8 cellular contexts compared by ENCODE assay signal in the genomic region with DNA sequence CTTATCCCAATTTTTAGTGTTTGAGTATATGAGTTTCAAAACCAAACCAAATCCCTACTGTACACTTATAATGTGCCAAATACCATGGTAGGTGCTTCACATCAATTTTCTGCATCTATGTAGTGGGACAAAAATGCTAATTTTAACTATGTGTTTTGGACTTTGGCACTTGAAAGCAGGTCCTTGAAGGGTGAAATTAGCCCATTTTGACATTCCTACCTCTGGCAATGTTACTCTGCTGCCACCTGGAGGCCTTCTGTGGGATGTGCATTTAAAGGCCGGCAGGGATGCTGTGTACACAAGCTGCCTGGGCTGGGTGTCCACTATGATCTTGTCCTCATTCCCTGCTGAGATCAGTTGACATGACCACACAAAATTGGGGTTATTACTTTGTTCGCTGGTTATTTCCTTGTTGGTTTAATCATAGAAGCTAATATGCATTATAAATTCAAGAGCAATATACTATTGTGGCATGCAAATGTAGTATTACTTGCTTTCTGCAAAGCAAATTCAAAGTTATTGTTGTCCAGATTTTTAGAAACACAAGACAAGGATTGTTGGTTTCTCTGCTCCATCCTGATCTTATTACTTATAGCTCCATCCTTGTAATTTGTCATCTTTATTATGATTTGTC.
DNase-seq lines count a peak whose midpoint lies in the region; ATAC-seq, FAIRE-seq and TF ChIP-seq lines count a peak whose summit lies in the region.

No MANE protein-coding gene starts in this region.

- no peaks in the 10 kb centered on the region for H3K36me3 Mint-ChIP-seq in WTC11

- peak; percentile 29 for FAIRE-seq in D721Med (lab: Jason Lieb, UNC)
- no peak for FAIRE-seq in bronchial epithelial cell (lab: Jason Lieb, UNC)

- H3K27me3 ChIP-seq in bronchial epithelial cell (ENCODE audit: control insufficient read depth, insufficient read depth, low read length), result no peaks in the 10 kb centered on the region

- H3K27me3 Mint-ChIP-seq in WTC11 (ENCODE audit: low read depth), result no peaks in the 10 kb centered on the region

- peaks cover 16% of the 10 kb centered on the region for H3K4me1 Mint-ChIP-seq in WTC11

- H3K4me3 Mint-ChIP-seq in WTC11, result no peak overlapping the region

- TF ChIP-seq CTCF in D721Med (IDR thresholded peaks at IDR 0.05; ENCODE audit: insufficient read depth, missing control alignments) (peak; percentile 95), WTC11 (IDR thresholded peaks at IDR 0.05) (peak; percentile 81), bronchial epithelial cell (IDR thresholded peaks at IDR 0.05; ENCODE audit: insufficient read depth, low read length, severe bottlenecking) (peak; percentile 85)

- POLR2A ChIA-PET in WTC11 (lab: Charles Lee), result no interaction called here

- H3K9me3 Mint-ChIP-seq in WTC11, result no peaks in the 10 kb centered on the region

- ATAC-seq in WTC11 (peak; percentile 90), GM18519 (IDR thresholded peaks at IDR 0.05; ENCODE audit: low FRiP score, unreplicated experiment) (no peak)

- no peaks in the 10 kb centered on the region for H3K36me3 ChIP-seq in bronchial epithelial cell (ENCODE audit: control insufficient read depth, insufficient read depth, low read length)

- CTCF ChIA-PET in WTC11 (lab: Charles Lee), result interaction anchor here (0.6 to 7.2 kb wide), 20 partner anchors 10 to 306 kb away, joined by 3 to 84 read pairs (median 3); no protein-coding TSS in a partner anchor

- no peak overlapping the region for H3K4me3 ChIP-seq in bronchial epithelial cell (ENCODE audit: low read depth, low read length)

- DNase-seq in D721Med (ENCODE audit: insufficient read length, low spot score) (no peak), H4 (ENCODE audit: low spot score) (peak; percentile 62), NCI-H2029 (lab: John Stamatoyannopoulos, UW) (peak; percentile 19), WTC11 (ENCODE audit: low spot score) (peak; percentile 83), bronchial epithelial cell (ENCODE audit: low read depth) (peak; percentile 71), kidney glomerular epithelial cell (lab: John Stamatoyannopoulos, UW) (peak; percentile 58)
- peak; percentile 63 to 64 for DNase-seq in stimulated activated CD4-positive, alpha-beta T cell treated with anti-CD3 and anti-CD28 coated beads, Interleukin-2, amount 100 ng/mL, for 48 hours

- no peak overlapping the region for H3K27ac Mint-ChIP-seq in WTC11

TF ChIP-seq in WTC11, 78 proteins besides CTCF, POLR2A, EP300 and RAD21 (continues in another document):
- TF ChIP-seq, protein P1, sequence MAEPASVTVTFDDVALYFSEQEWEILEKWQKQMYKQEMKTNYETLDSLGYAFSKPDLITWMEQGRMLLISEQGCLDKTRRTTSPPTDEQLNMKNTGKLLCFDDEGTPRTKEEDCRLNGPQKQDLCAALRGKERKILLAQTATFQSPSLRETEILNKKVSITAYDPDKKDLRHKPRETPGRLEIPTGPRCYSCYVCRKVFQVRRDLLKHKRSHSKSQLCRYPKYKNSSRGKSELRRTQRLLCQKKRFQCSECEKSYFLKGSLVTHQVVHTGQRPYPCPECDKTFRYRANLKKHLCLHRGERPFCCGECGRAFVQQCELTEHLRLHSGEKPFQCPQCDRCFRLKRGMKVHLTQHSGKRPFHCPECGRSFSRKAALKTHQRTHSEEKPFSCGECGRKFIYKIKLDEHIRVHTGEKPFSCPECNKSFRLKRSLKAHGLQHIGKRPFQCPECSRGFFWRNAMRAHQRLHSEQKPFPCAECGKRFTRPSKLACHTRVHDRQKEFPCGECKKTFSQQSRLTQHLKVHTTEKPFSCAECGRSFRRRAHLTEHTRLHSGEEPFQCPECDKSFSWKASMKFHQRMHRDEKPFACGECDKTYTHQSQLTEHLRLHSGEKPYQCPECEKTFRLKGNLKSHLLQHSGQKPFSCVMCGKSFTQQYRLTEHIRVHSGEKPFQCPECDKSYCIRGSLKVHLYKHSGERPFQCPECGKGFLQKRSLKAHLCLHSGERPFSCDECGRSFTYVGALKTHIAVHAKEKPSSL (CRISPR knock-in tag; conservative IDR thresholded peaks at IDR 0.05), result no peak
- TF ChIP-seq, protein P2, sequence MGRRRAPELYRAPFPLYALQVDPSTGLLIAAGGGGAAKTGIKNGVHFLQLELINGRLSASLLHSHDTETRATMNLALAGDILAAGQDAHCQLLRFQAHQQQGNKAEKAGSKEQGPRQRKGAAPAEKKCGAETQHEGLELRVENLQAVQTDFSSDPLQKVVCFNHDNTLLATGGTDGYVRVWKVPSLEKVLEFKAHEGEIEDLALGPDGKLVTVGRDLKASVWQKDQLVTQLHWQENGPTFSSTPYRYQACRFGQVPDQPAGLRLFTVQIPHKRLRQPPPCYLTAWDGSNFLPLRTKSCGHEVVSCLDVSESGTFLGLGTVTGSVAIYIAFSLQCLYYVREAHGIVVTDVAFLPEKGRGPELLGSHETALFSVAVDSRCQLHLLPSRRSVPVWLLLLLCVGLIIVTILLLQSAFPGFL (CRISPR knock-in tag; IDR thresholded peaks at IDR 0.05; ENCODE audit: borderline replicate concordance), result no peak
- TF ChIP-seq SP1 (CRISPR knock-in tag; conservative IDR thresholded peaks at IDR 0.05) (no peak), EMX1 (CRISPR knock-in tag; IDR thresholded peaks at IDR 0.05) (no peak), ZNF263 (CRISPR knock-in tag; IDR thresholded peaks at IDR 0.05; ENCODE audit: low read depth) (no peak), MXD4 (CRISPR knock-in tag; IDR thresholded peaks at IDR 0.05; ENCODE audit: borderline replicate concordance) (no peak), ZNF219 (CRISPR knock-in tag; IDR thresholded peaks at IDR 0.05; ENCODE audit: borderline replicate concordance) (no peak), ESRRA (CRISPR knock-in tag; IDR thresholded peaks at IDR 0.05; ENCODE audit: borderline replicate concordance) (no peak), GRHL2 (CRISPR knock-in tag; IDR thresholded peaks at IDR 0.05; ENCODE audit: insufficient replicate concordance, severe bottlenecking) (no peak), FOXP1 (CRISPR knock-in tag; IDR thresholded peaks at IDR 0.05; ENCODE audit: borderline replicate concordance) (no peak), FOXK1 (CRISPR knock-in tag; IDR thresholded peaks at IDR 0.05) (no peak), TEAD4 (CRISPR knock-in tag; IDR thresholded peaks at IDR 0.05) (no peak)
- TF ChIP-seq, protein P3, sequence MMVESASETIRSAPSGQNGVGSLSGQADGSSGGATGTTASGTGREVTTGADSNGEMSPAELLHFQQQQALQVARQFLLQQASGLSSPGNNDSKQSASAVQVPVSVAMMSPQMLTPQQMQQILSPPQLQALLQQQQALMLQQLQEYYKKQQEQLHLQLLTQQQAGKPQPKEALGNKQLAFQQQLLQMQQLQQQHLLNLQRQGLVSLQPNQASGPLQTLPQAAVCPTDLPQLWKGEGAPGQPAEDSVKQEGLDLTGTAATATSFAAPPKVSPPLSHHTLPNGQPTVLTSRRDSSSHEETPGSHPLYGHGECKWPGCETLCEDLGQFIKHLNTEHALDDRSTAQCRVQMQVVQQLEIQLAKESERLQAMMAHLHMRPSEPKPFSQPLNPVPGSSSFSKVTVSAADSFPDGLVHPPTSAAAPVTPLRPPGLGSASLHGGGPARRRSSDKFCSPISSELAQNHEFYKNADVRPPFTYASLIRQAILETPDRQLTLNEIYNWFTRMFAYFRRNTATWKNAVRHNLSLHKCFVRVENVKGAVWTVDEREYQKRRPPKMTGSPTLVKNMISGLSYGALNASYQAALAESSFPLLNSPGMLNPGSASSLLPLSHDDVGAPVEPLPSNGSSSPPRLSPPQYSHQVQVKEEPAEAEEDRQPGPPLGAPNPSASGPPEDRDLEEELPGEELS (CRISPR knock-in tag; IDR thresholded peaks at IDR 0.05), result no peak
- TF ChIP-seq, protein P4, sequence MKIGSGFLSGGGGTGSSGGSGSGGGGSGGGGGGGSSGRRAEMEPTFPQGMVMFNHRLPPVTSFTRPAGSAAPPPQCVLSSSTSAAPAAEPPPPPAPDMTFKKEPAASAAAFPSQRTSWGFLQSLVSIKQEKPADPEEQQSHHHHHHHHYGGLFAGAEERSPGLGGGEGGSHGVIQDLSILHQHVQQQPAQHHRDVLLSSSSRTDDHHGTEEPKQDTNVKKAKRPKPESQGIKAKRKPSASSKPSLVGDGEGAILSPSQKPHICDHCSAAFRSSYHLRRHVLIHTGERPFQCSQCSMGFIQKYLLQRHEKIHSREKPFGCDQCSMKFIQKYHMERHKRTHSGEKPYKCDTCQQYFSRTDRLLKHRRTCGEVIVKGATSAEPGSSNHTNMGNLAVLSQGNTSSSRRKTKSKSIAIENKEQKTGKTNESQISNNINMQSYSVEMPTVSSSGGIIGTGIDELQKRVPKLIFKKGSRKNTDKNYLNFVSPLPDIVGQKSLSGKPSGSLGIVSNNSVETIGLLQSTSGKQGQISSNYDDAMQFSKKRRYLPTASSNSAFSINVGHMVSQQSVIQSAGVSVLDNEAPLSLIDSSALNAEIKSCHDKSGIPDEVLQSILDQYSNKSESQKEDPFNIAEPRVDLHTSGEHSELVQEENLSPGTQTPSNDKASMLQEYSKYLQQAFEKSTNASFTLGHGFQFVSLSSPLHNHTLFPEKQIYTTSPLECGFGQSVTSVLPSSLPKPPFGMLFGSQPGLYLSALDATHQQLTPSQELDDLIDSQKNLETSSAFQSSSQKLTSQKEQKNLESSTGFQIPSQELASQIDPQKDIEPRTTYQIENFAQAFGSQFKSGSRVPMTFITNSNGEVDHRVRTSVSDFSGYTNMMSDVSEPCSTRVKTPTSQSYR (CRISPR knock-in tag; IDR thresholded peaks at IDR 0.05), result no peak
